In genomic region chr18:78733762-78734613, GRCh38 we compare ENCODE assay signal across 18 cellular contexts.
"Had no signal": no experiment of that assay in that cellular context is flagged by ENCODE, and none has a peak within 500 bp of the region (broad histone marks: within the 10 kb centered on the region; RNA-seq: fewer than 3 reads in every experiment).

No MANE protein-coding gene starts in this region.

- H3K4me3 ChIP-seq: gastrocnemius medialis, left ventricle myocardium inferior, psoas muscle, right lobe of liver, SJCRH30, tibial nerve had no signal

- H3K4me1 Mint-ChIP-seq: activated CD4-positive, alpha-beta T cell treated with anti-CD3 and anti-CD28 coated beads for 36 hours; activated naive CD8-positive, alpha-beta T cell treated with anti-CD3 and anti-CD28 coated beads, Interleukin-2, amount 10 ng/mL, durations not matched to agents 7 days and 5 days; stimulated activated memory B cell treated with anti-CD40 and anti-IgM and Interleukin-4, amounts not matched to agents 10 μg/mL and 1 μg/mL and 100 μg/mL, for 72 hours; T-helper 17 cell had no signal

- H3K36me3 Mint-ChIP-seq: activated naive CD8-positive, alpha-beta T cell treated with anti-CD3 and anti-CD28 coated beads, Interleukin-2, amount 10 ng/mL, durations not matched to agents 7 days and 5 days; stimulated activated memory B cell treated with anti-CD40 and anti-IgM and Interleukin-4, amounts not matched to agents 10 μg/mL and 1 μg/mL and 100 μg/mL, for 72 hours had no signal

- H3K9me3 ChIP-seq: gastrocnemius medialis, left ventricle myocardium inferior, psoas muscle, right lobe of liver, SJCRH30, tibial nerve had no signal

- H3K4me1 ChIP-seq: gastrocnemius medialis, left ventricle myocardium inferior, psoas muscle, right lobe of liver, SJCRH30, tibial nerve had no signal

- H3K27ac ChIP-seq: gastrocnemius medialis, left ventricle myocardium inferior, psoas muscle, right lobe of liver, SJCRH30, tibial nerve had no signal

- H3K9me3 Mint-ChIP-seq: activated CD8-positive, alpha-beta T cell treated with anti-CD3 and anti-CD28 coated beads for 36 hours; effector memory CD8-positive, alpha-beta T cell; nephron had no signal

- H3K36me3 ChIP-seq: gastrocnemius medialis, left ventricle myocardium inferior, right lobe of liver, SJCRH30, tibial nerve had no signal

- H3K4me3 Mint-ChIP-seq: activated CD4-positive, alpha-beta T cell treated with anti-CD3 and anti-CD28 coated beads for 36 hours; activated CD8-positive, alpha-beta T cell treated with anti-CD3 and anti-CD28 coated beads for 36 hours; activated naive CD8-positive, alpha-beta T cell treated with anti-CD3 and anti-CD28 coated beads, Interleukin-2, amount 10 ng/mL, durations not matched to agents 7 days and 5 days; activated T-cell treated with anti-CD3 and anti-CD28 coated beads, Interleukin-2, amount 50 U/mL, for 72 hours; effector memory CD8-positive, alpha-beta T cell; nephron; stimulated activated memory B cell treated with anti-CD40 and anti-IgM and Interleukin-4, amounts not matched to agents 10 μg/mL and 1 μg/mL and 100 μg/mL, for 72 hours; T-helper 17 cell had no signal

- H3K27me3 Mint-ChIP-seq: activated CD8-positive, alpha-beta T cell treated with anti-CD3 and anti-CD28 coated beads for 36 hours; activated naive CD8-positive, alpha-beta T cell treated with anti-CD3 and anti-CD28 coated beads, Interleukin-2, amount 10 ng/mL, durations not matched to agents 7 days and 5 days; stimulated activated memory B cell treated with anti-CD40 and anti-IgM and Interleukin-4, amounts not matched to agents 10 μg/mL and 1 μg/mL and 100 μg/mL, for 72 hours; T-helper 17 cell had no signal

- DNase-seq: activated CD4-positive, alpha-beta T cell treated with anti-CD3 and anti-CD28 coated beads for 36 hours; activated CD8-positive, alpha-beta T cell treated with anti-CD3 and anti-CD28 coated beads for 36 hours; activated naive CD8-positive, alpha-beta T cell treated with anti-CD3 and anti-CD28 coated beads, Interleukin-2, amount 10 ng/mL, durations not matched to agents 7 days and 5 days; activated T-cell treated with anti-CD3 and anti-CD28 coated beads, Interleukin-2, amount 50 U/mL, for 72 hours; cerebellar nuclear complex; dermis blood vessel endothelial cell; effector memory CD8-positive, alpha-beta T cell; gastrocnemius medialis; left ventricle myocardium inferior; mesendoderm; psoas muscle; SJCRH30; stimulated activated CD4-positive, alpha-beta T cell treated with anti-CD3 and anti-CD28 coated beads, Interleukin-1b, Interleukin-23, amount 100 ng/mL, for 48 hours; T-helper 17 cell had no signal

- ATAC-seq: activated CD4-positive, alpha-beta T cell treated with anti-CD3 and anti-CD28 coated beads for 36 hours; activated CD8-positive, alpha-beta T cell treated with anti-CD3 and anti-CD28 coated beads for 36 hours; activated T-cell treated with anti-CD3 and anti-CD28 coated beads, Interleukin-2, amount 50 U/mL, for 72 hours; effector memory CD8-positive, alpha-beta T cell; gastrocnemius medialis; psoas muscle; right lobe of liver; stimulated activated memory B cell treated with anti-CD40 and anti-IgM and Interleukin-4, amounts not matched to agents 10 μg/mL and 1 μg/mL and 100 μg/mL, for 72 hours; T-helper 17 cell had no signal

- H3K27ac Mint-ChIP-seq: activated CD4-positive, alpha-beta T cell treated with anti-CD3 and anti-CD28 coated beads for 36 hours; activated CD8-positive, alpha-beta T cell treated with anti-CD3 and anti-CD28 coated beads for 36 hours; activated naive CD8-positive, alpha-beta T cell treated with anti-CD3 and anti-CD28 coated beads, Interleukin-2, amount 10 ng/mL, durations not matched to agents 7 days and 5 days; activated T-cell treated with anti-CD3 and anti-CD28 coated beads, Interleukin-2, amount 50 U/mL, for 72 hours; effector memory CD8-positive, alpha-beta T cell; nephron; stimulated activated memory B cell treated with anti-CD40 and anti-IgM and Interleukin-4, amounts not matched to agents 10 μg/mL and 1 μg/mL and 100 μg/mL, for 72 hours; T-helper 17 cell had no signal
